ENCODE assay signal across 2 cellular contexts in genomic region chr22:49324527-49325491, GRCh38.
TF ChIP-seq lines count a peak whose summit lies in the region.

No MANE protein-coding gene starts in this region.

TF ChIP-seq in SK-N-SH, 30 proteins besides CTCF, POLR2A, EP300 and RAD21:
- TF ChIP-seq USF1 (IDR thresholded peaks at IDR 0.05; ENCODE audit: borderline replicate concordance, low read depth) = no peak
- TF ChIP-seq TAF1 (IDR thresholded peaks at IDR 0.05; ENCODE audit: borderline replicate concordance, low read depth, low read length) = no peak
- no peak for TF ChIP-seq RCOR1 (IDR thresholded peaks at IDR 0.05; ENCODE audit: low read length)
- TF ChIP-seq MAX (IDR thresholded peaks at IDR 0.05; ENCODE audit: low read depth) = no peak
- no peak for TF ChIP-seq NRF1 (IDR thresholded peaks at IDR 0.05; ENCODE audit: low read depth, low read length)
- no peak for TF ChIP-seq POLR2AphosphoS5 (IDR thresholded peaks at IDR 0.05; ENCODE audit: low read depth, low read length)
- no peak for TF ChIP-seq CHD2 (IDR thresholded peaks at IDR 0.05; ENCODE audit: low read length, partially characterized antibody)
- no peak for TF ChIP-seq SIN3A (IDR thresholded peaks at IDR 0.05; ENCODE audit: borderline replicate concordance, low read depth, low read length)
- no peak for TF ChIP-seq MXI1 (IDR thresholded peaks at IDR 0.05; ENCODE audit: low read depth, low read length)
- TF ChIP-seq NFIC (IDR thresholded peaks at IDR 0.05; ENCODE audit: borderline replicate concordance) = no peak
- TF ChIP-seq ZBTB33 (IDR thresholded peaks at IDR 0.05; ENCODE audit: borderline replicate concordance, low read depth) = no peak
- no peak for TF ChIP-seq GATA2 (CRISPR knock-in tag; IDR thresholded peaks at IDR 0.05)

TF ChIP-seq in SK-N-SH treated with all-trans-retinoic acid at 6 μM for 48 hours, 23 proteins besides CTCF, POLR2A, EP300 and RAD21:
- TF ChIP-seq ZNF565 (CRISPR knock-in tag; conservative IDR thresholded peaks at IDR 0.05; ENCODE audit: low read depth) (no peak), RARB (CRISPR knock-in tag; IDR thresholded peaks at IDR 0.05) (no peak), CSRNP3 (CRISPR knock-in tag; IDR thresholded peaks at IDR 0.05) (no peak), ZC3H10 (CRISPR knock-in tag; IDR thresholded peaks at IDR 0.05) (no peak)
TF ChIP-seq in SK-N-SH treated with all-trans-retinoic acid at 6 μM for 48 hours: peak in this region for 0.
